1 cellular context compared by ENCODE assay signal in the genomic region with DNA sequence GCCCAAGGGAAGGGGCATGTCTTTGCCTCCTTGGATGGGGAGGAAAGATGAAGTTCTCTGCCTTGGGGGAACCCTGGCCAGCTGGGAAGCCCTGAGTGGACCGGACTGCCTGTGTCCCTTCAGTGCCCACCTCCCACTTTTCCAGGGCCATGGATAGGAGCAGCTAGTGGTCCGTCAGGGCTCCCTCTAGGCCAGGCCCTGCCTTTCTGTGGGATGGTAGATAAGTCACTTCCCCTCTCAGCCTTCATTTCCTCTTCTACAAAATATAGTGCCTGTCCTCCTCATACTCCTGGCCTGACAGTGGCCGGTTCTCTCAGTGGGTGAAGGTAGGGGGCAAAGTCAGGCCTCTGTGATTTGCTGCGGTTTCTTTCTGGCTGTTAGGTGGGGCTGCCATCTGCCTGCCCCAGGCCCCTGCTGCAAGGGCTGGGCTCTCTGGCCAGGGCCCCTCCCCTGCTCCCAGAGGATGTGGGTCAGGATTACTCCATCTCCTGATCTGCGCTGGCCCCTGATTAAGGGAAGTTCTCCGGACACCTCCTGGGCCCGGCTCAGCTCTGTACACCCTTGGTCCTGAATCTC.
TF ChIP-seq lines count a peak whose summit lies in the region.

No MANE protein-coding gene starts in this region.

TF ChIP-seq in WTC11, 78 proteins besides CTCF, POLR2A, EP300 and RAD21 (continued from another document):
- TF ChIP-seq, protein P1, sequence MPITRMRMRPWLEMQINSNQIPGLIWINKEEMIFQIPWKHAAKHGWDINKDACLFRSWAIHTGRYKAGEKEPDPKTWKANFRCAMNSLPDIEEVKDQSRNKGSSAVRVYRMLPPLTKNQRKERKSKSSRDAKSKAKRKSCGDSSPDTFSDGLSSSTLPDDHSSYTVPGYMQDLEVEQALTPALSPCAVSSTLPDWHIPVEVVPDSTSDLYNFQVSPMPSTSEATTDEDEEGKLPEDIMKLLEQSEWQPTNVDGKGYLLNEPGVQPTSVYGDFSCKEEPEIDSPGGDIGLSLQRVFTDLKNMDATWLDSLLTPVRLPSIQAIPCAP (CRISPR knock-in tag; IDR thresholded peaks at IDR 0.05) = no peak
- TF ChIP-seq MXD4 (CRISPR knock-in tag; IDR thresholded peaks at IDR 0.05; ENCODE audit: borderline replicate concordance) = no peak
- TF ChIP-seq JUN (CRISPR knock-in tag; IDR thresholded peaks at IDR 0.05) = no peak
- TF ChIP-seq ZNF232 (CRISPR knock-in tag; IDR thresholded peaks at IDR 0.05) = no peak
